ENCODE assay signal across 1 cellular context in genomic region chr22:21101877-21102638, GRCh38.
TF ChIP-seq lines count a peak whose summit lies in the region.

No MANE protein-coding gene starts in this region.

TF ChIP-seq in HepG2, 621 proteins besides CTCF, POLR2A, EP300 and RAD21 (continued from another document):
- no peak for TF ChIP-seq ETV5 (CRISPR knock-in tag; IDR thresholded peaks at IDR 0.05; ENCODE audit: borderline replicate concordance)
- no peak for TF ChIP-seq NR2F6 (IDR thresholded peaks at IDR 0.05)
- TF ChIP-seq NR2F6 (CRISPR knock-in tag; IDR thresholded peaks at IDR 0.05) = no peak
- no peak for TF ChIP-seq CC2D1A (CRISPR knock-in tag; IDR thresholded peaks at IDR 0.05)
- TF ChIP-seq, protein P1, sequence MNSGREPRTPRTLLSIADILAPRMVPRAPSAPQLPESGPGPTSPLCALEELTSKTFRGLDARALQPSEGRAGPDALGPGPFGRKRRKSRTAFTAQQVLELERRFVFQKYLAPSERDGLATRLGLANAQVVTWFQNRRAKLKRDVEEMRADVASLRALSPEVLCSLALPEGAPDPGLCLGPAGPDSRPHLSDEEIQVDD (CRISPR knock-in tag; IDR thresholded peaks at IDR 0.05; ENCODE audit: borderline replicate concordance) = no peak
- TF ChIP-seq ZKSCAN5 (CRISPR knock-in tag; IDR thresholded peaks at IDR 0.05) = no peak
- no peak for TF ChIP-seq MATR3 (CRISPR knock-in tag; IDR thresholded peaks at IDR 0.05)
TF ChIP-seq in HepG2: peak in this region for 0.
